ENCODE assay signal across 19 cellular contexts in genomic region chr17:33873218-33873617, GRCh38.
"Had no signal": no experiment of that assay in that cellular context is flagged by ENCODE, and none has a peak within 500 bp of the region (broad histone marks: within the 10 kb centered on the region; RNA-seq: fewer than 3 reads in every experiment).

No MANE protein-coding gene starts in this region.

- H3K9me3 Mint-ChIP-seq: stimulated activated naive CD8-positive, alpha-beta T cell treated with anti-CD3 and anti-CD28 coated beads, Interleukin-15, amount 100 ng/mL, for 72 hours had no signal

- H3K27ac ChIP-seq: colonic mucosa, hepatocyte, parathyroid adenoma, prostate gland, right lobe of liver, spleen, thoracic aorta, transverse colon had no signal

- H3K9ac ChIP-seq: parathyroid adenoma had no signal

- H3K27ac Mint-ChIP-seq: naive thymus-derived CD4-positive, alpha-beta T cell; nephron progenitor cell; stimulated activated naive B cell treated with anti-CD40 and anti-IgM and Interleukin-4, amounts not matched to agents 10 μg/mL and 1 μg/mL and 100 μg/mL, for 72 hours; stimulated activated naive CD8-positive, alpha-beta T cell treated with anti-CD3 and anti-CD28 coated beads, Interleukin-15, amount 100 ng/mL, for 72 hours had no signal

- H2AFZ ChIP-seq: hepatocyte had no signal

- DNase-seq: colonic mucosa; dermis blood vessel endothelial cell; foreskin melanocyte; head of caudate nucleus; naive thymus-derived CD4-positive, alpha-beta T cell; nephron progenitor cell; retina; right lobe of liver; spleen; stimulated activated CD4-positive, alpha-beta T cell treated with anti-CD3 and anti-CD28 coated beads, Interleukin-15, amount 100 ng/mL, for 24 hours; stimulated activated CD4-positive, alpha-beta T cell treated with anti-CD3 and anti-CD28 coated beads, Interleukin-1b, Interleukin-23, amount 100 ng/mL, for 48 hours; stimulated activated CD4-positive, alpha-beta T cell treated with anti-CD3 and anti-CD28 coated beads, Interleukin-4, amount 100 ng/mL, for 24 hours; stimulated activated naive B cell treated with anti-CD40 and anti-IgM and Interleukin-4, amounts not matched to agents 10 μg/mL and 1 μg/mL and 100 μg/mL, for 72 hours; stimulated activated naive CD8-positive, alpha-beta T cell treated with anti-CD3 and anti-CD28 coated beads, Interleukin-15, amount 100 ng/mL, for 72 hours; transverse colon had no signal

- H3K36me3 Mint-ChIP-seq: stimulated activated naive B cell treated with anti-CD40 and anti-IgM and Interleukin-4, amounts not matched to agents 10 μg/mL and 1 μg/mL and 100 μg/mL, for 72 hours had no signal

- H3K36me3 ChIP-seq: colonic mucosa, prostate gland, right lobe of liver, spleen, thoracic aorta, transverse colon had no signal

- H3K27me3 ChIP-seq: colonic mucosa, hepatocyte, right lobe of liver had no signal

- H3K4me1 Mint-ChIP-seq: naive thymus-derived CD4-positive, alpha-beta T cell; stimulated activated naive B cell treated with anti-CD40 and anti-IgM and Interleukin-4, amounts not matched to agents 10 μg/mL and 1 μg/mL and 100 μg/mL, for 72 hours; stimulated activated naive CD8-positive, alpha-beta T cell treated with anti-CD3 and anti-CD28 coated beads, Interleukin-15, amount 100 ng/mL, for 72 hours had no signal

- H3K4me3 Mint-ChIP-seq: naive thymus-derived CD4-positive, alpha-beta T cell; nephron progenitor cell; stimulated activated naive B cell treated with anti-CD40 and anti-IgM and Interleukin-4, amounts not matched to agents 10 μg/mL and 1 μg/mL and 100 μg/mL, for 72 hours; stimulated activated naive CD8-positive, alpha-beta T cell treated with anti-CD3 and anti-CD28 coated beads, Interleukin-15, amount 100 ng/mL, for 72 hours had no signal

- H3K9me3 ChIP-seq: colonic mucosa, prostate gland, right lobe of liver, spleen, thoracic aorta, transverse colon had no signal

- H3K79me2 ChIP-seq: hepatocyte, parathyroid adenoma had no signal

- H3K4me3 ChIP-seq: colonic mucosa, hepatocyte, prostate gland, right lobe of liver, spleen, thoracic aorta, transverse colon had no signal

- H3K4me1 ChIP-seq: colonic mucosa, parathyroid adenoma, prostate gland, right lobe of liver, spleen, transverse colon had no signal

- H3K4me2 ChIP-seq: hepatocyte had no signal
